In the genomic region with DNA sequence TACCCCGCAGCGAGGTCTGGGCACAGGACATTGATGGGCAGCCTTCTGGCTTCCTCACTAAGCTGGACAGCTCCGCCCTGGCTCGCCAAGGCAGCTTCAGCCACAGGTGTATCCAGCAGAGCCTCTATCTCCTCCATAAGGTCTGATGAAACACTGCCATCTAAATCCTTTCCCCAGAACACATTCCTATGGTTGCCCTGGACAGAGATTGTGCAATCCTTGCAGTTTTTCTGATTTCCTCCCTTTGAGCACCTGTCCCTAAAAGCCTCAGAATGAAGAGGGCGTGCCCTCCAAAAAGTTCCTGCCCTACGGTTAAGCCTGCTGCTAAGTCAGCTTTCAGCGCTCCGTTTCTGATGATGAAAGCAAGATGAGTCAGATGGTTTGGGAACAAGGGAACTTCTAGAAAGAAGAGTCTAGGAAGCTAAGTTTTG, we compare ENCODE assay signal across 12 cellular contexts. TPM values are rescaled to one million over a fixed set of nuclear protein-coding genes. Genes with fewer than 3 reads are reported as not detected.
DNase-seq lines count a peak whose midpoint lies in the region; ATAC-seq, FAIRE-seq and TF ChIP-seq lines count a peak whose summit lies in the region.
"Had no signal": no experiment of that assay in that cellular context is flagged by ENCODE, and none has a peak within 500 bp of the region (broad histone marks: within the 10 kb centered on the region; RNA-seq: fewer than 3 reads in every experiment).

No MANE protein-coding gene starts in this region.

- intact Hi-C loops in Caco-2 (cut with micrococcal nuclease; ENCODE audit: unreplicated experiment) (loop anchor here (1.0 kb wide), 1 partner anchor 8 kb away; no protein-coding TSS in a partner anchor), K562 (cut with micrococcal nuclease) (no loop called here), right lobe of liver (cut with DNase I) (no loop called here), posterior vena cava (cut with DNase I) (no loop called here)

- no peak overlapping the region for H3K4me2 ChIP-seq in K562 (ENCODE audit: insufficient read depth, low read length)

- DNase-seq in Caco-2 (peak; percentile 89 to 90), LoVo (ENCODE audit: low spot score) (peak; percentile 43), K562 (ENCODE audit: extremely low read depth in 1 of 4, low spot score in 3 of 4) (no peak), right lobe of liver (no peak), NCI-H524 (lab: John Stamatoyannopoulos, UW) (no peak), posterior vena cava (ENCODE audit: low spot score) (no peak)
- DNase-seq: DMS79 treated with DMSO at 0.1 percent for 48 hours, NCI-H1092 treated with DMSO at 0.1 percent for 48 hours, psoas muscle had no signal

- CTCF ChIA-PET in Caco-2 (lab: Charles Lee) (interaction anchor here (0.6 to 2.0 kb wide), 7 partner anchors 8 to 715 kb away, joined by 3 to 14 read pairs (median 4); partner anchors contain the start of genes TRAPPC5 and ZNF557), K562 (lab: Yijun Ruan, JAX; ENCODE audit: low intra/inter-chr PET ratio) (no interaction called here)

- H3K4me3 Mint-ChIP-seq in Caco-2 (ENCODE audit: unreplicated experiment), result peak overlapping the region; percentile 50

- BruUV-seq in Caco-2 (replicated peaks; lab: Mats Ljungman, UMichigan) (no TSS peak), K562 (replicated peaks; lab: Mats Ljungman, UMichigan) (no TSS peak)

- H3K4me1 ChIP-seq in Caco-2, result peaks cover 13% of the 10 kb centered on the region
- H3K4me1 ChIP-seq in K562 (replicated peaks in 1 of 2; ENCODE audit: control insufficient read depth in 2 of 2, insufficient read depth in 2 of 2, low read length in 2 of 2), result peaks cover 0 to 8% of the 10 kb centered on the region in 2 experiments; a peak in 1 of 5 replicates
- H3K4me1 ChIP-seq in right lobe of liver, result no peaks in the 10 kb centered on the region
- H3K4me1 ChIP-seq: psoas muscle had no signal

- no peaks in the 10 kb centered on the region for H3K9me3 Mint-ChIP-seq in Caco-2 (ENCODE audit: unreplicated experiment)

- no peaks in the 10 kb centered on the region for H3K27me3 Mint-ChIP-seq in Caco-2 (ENCODE audit: insufficient read depth, unreplicated experiment)

- no peaks in the 10 kb centered on the region for H3K9me1 ChIP-seq in K562 (ENCODE audit: control insufficient read depth, insufficient read depth, low read length)

- no peak overlapping the region for H2AFZ ChIP-seq in K562 (ENCODE audit: low read depth, low read length)

- H4K20me1 ChIP-seq in K562 (replicated peaks; ENCODE audit: control insufficient read depth, insufficient read depth, low read length), result no peaks in the 10 kb centered on the region

- H3K4me3 ChIP-seq in Caco-2 (ENCODE audit: low read depth, low read length), result no peak overlapping the region
- no peak overlapping the region for H3K4me3 ChIP-seq in K562
- H3K4me3 ChIP-seq in right lobe of liver, result no peak overlapping the region
- H3K4me3 ChIP-seq: psoas muscle had no signal

- TF ChIP-seq EP300 in K562 (IDR thresholded peaks at IDR 0.05; ENCODE audit: low read length), result no peak

- 0% methylated on average over 8 of the region's 8 CpGs for WGBS in K562 (ENCODE audit: insufficient coverage, low coverage, missing lambda C conversion rate)
- 12% methylated on average over 6 of the region's 8 CpGs for WGBS in right lobe of liver (ENCODE audit: insufficient coverage, low coverage, low lambda C conversion rate, missing lambda C conversion rate)

- H3K4me1 Mint-ChIP-seq in Caco-2 (ENCODE audit: low read depth, unreplicated experiment), result peaks cover 30% of the 10 kb centered on the region

- H3K79me2 ChIP-seq in K562 (ENCODE audit: control insufficient read depth, insufficient read depth, low read length), result no peaks in the 10 kb centered on the region

- H3K27ac ChIP-seq in K562 (ENCODE audit: extremely low read depth, low read depth, low read length), result no peak overlapping the region
- no peak overlapping the region for H3K27ac ChIP-seq in right lobe of liver
- H3K27ac ChIP-seq: psoas muscle had no signal

- H3K27me3 ChIP-seq in Caco-2 (replicated peaks; ENCODE audit: control insufficient read depth, insufficient read depth, low read length) (no peaks in the 10 kb centered on the region), K562 (ENCODE audit: control insufficient read depth in 2 of 2, insufficient read depth in 2 of 2, low read length in 2 of 2) (peaks cover 23 to 45% of the 10 kb centered on the region in 2 experiments), right lobe of liver (no peaks in the 10 kb centered on the region)

- no peaks in the 10 kb centered on the region for H3K36me3 ChIP-seq in Caco-2 (ENCODE audit: control insufficient read depth, insufficient read depth, low read length)
- no peaks in the 10 kb centered on the region for H3K36me3 ChIP-seq in K562 (ENCODE audit: control insufficient read depth, insufficient read depth, low read length)
- H3K36me3 ChIP-seq in right lobe of liver, result no peaks in the 10 kb centered on the region

- ATAC-seq in K562 (peak; percentile 59; the same call in 2 of the 3 replicates), right lobe of liver (peak; percentile 29 to 78 (median 53)), GM21390 (IDR thresholded peaks at IDR 0.05; ENCODE audit: unreplicated experiment) (no peak), HG02884 (IDR thresholded peaks at IDR 0.05; ENCODE audit: unreplicated experiment) (no peak)
- ATAC-seq: psoas muscle had no signal

- H3K9ac ChIP-seq in K562 (ENCODE audit: insufficient read depth in 1 of 2, low read depth in 2 of 2, low read length in 2 of 2), result no peak overlapping the region

- H3K9me3 ChIP-seq in Caco-2, result no peaks in the 10 kb centered on the region
- no peaks in the 10 kb centered on the region for H3K9me3 ChIP-seq in K562 (replicated peaks; ENCODE audit: control insufficient read depth, insufficient read depth, low read depth, low read length)
- H3K9me3 ChIP-seq in right lobe of liver, result no peaks in the 10 kb centered on the region
- H3K9me3 ChIP-seq: psoas muscle had no signal

- no peak for TF ChIP-seq POLR2A in K562 (conservative IDR thresholded peaks at IDR 0.05)
- no peak for TF ChIP-seq POLR2A in right lobe of liver (IDR thresholded peaks at IDR 0.05)

- in situ Hi-C loops in K562 (cut with MboI), result no loop called here

- POLR2A ChIA-PET in Caco-2 (lab: Charles Lee) (interaction anchor here (0.6 kb wide), 1 partner anchor 56 kb away, joined by 3 read pairs; no protein-coding TSS in a partner anchor), K562 (lab: Yijun Ruan, JAX) (interaction anchor here (0.6 kb wide), 3 partner anchors 25 to 1871 kb away, joined by 3 to 4 read pairs (median 3); no protein-coding TSS in a partner anchor)

- TF ChIP-seq CTCF in Caco-2 (IDR thresholded peaks at IDR 0.05; ENCODE audit: insufficient read depth in 1 of 2, low read depth in 1 of 2, low read length in 1 of 2, severe bottlenecking in 1 of 2, unreplicated experiment in 1 of 2), result no peak
- TF ChIP-seq CTCF in K562 (IDR thresholded peaks at IDR 0.05 in 2 of 3, conservative IDR thresholded peaks at IDR 0.05 in 1 of 3; ENCODE audit: insufficient read depth in 2 of 3, low read depth in 1 of 3, low read length in 3 of 3), result no peak
- no peak for TF ChIP-seq CTCF in right lobe of liver (IDR thresholded peaks at IDR 0.05)

- TF ChIP-seq RAD21 in K562 (CRISPR knock-in tag; conservative IDR thresholded peaks at IDR 0.05 in 1 of 2, IDR thresholded peaks at IDR 0.05 in 1 of 2), result no peak

- no peak for FAIRE-seq in K562 (lab: Jason Lieb, UNC)
- FAIRE-seq: colon had no signal

- no peaks in the 10 kb centered on the region for H3K36me3 Mint-ChIP-seq in Caco-2 (ENCODE audit: insufficient read depth, unreplicated experiment)

- peak overlapping the region; percentile 79 for H3K27ac Mint-ChIP-seq in Caco-2 (ENCODE audit: unreplicated experiment)

RNA-seq across cellular contexts. Expression of gene CLEC4M, which starts 21.0 kb away (rescaled TPM):
- total RNA-seq in Caco-2 (2022) (not detected in 2 replicates), K562 (2014; rRNA removed) (not detected in 2 replicates), K562 (2014; rRNA removed; fragmentation: Illumina TruSeq; extraction: Trizol) (not detected in 2 replicates), K562 (2015; rRNA removed; fragmentation: Illumina TruSeq; extraction: Trizol) (not detected in 2 replicates), K562 (2021) (0.27 TPM in 1 of 2 replicates, not detected in the other), right lobe of liver (10 to 100 TPM; 12.8 to 64.8 (median 20.8) TPM), posterior vena cava (under 1 TPM in 1 of 2 donors, not detected in 1; 0.38 TPM)
- 0.37 and 0.69 TPM in 2 replicates for total RNA-seq in K562 (2011; cell fraction: chromatin; rRNA removed; ENCODE audit: low replicate concordance)
- 0.53 and 0.83 TPM in 2 replicates for total RNA-seq in K562 (2011; cell fraction: nucleolus; rRNA removed)
- total RNA-seq in K562 (2011; cell fraction: nucleoplasm; rRNA removed), result 0.23 TPM in 1 of 2 replicates, not detected in the other
- polyA plus RNA-seq in K562 (2011; rRNA removed) (0.18 and 0.62 TPM in 2 replicates), K562 (2014; fragmentation: Illumina TruSeq; extraction: Trizol) (not detected in 2 replicates), K562 (2014; fragmentation: Nextera tagmentation; extraction: Ambion mirVana) (under 1 TPM in 1 of 2 experiments, not detected in 1; 0.08 TPM), K562 (2014; rRNA removed) (not detected in 2 replicates)
- polyA plus RNA-seq in K562 (2011; cell fraction: cytosol; rRNA removed), result 0.19 and 0.32 TPM in 2 replicates
- 2.4 and 4.7 TPM in 2 replicates for polyA plus RNA-seq in K562 (2011; cell fraction: nucleus; rRNA removed)
- 0.05 and 0.58 TPM in 2 replicates for polyA plus RNA-seq in K562 (2012)
- 0.27 TPM in 1 of 2 replicates, not detected in the other for polyA minus RNA-seq in K562 (2011; rRNA and poly(A)+ RNA removed)
- polyA minus RNA-seq in K562 (2011; cell fraction: cytosol; rRNA and poly(A)+ RNA removed), result not detected in 2 replicates
- polyA minus RNA-seq in K562 (2011; cell fraction: nucleus; rRNA and poly(A)+ RNA removed), result not detected in 2 replicates
- total RNA-seq: psoas muscle had no signal
- polyA plus RNA-seq: psoas muscle had no signal

RNA-seq across cellular contexts. Expression of gene CD209, which starts 36.7 kb away (rescaled TPM):
- total RNA-seq in Caco-2 (2022) (not detected in 2 replicates), K562 (2014; rRNA removed) (not detected in 2 replicates), K562 (2014; rRNA removed; fragmentation: Illumina TruSeq; extraction: Trizol) (not detected in 2 replicates), K562 (2015; rRNA removed; fragmentation: Illumina TruSeq; extraction: Trizol) (not detected in 2 replicates), K562 (2021) (not detected in 2 replicates), right lobe of liver (1 to 10 TPM in 4 of 6 experiments, under 1 TPM in 2; 0.42 to 6.7 (median 2.8) TPM), posterior vena cava (10 to 100 TPM; 13.4 to 23.0 TPM)
- total RNA-seq in K562 (2011; cell fraction: chromatin; rRNA removed; ENCODE audit: low replicate concordance), result not detected in 2 replicates
- total RNA-seq in K562 (2011; cell fraction: nucleolus; rRNA removed), result not detected in 2 replicates
- total RNA-seq in K562 (2011; cell fraction: nucleoplasm; rRNA removed), result not detected in 2 replicates
- polyA plus RNA-seq in K562 (2011; rRNA removed) (0.01 TPM in 2 replicates), K562 (2014; fragmentation: Illumina TruSeq; extraction: Trizol) (not detected in 2 replicates), K562 (2014; fragmentation: Nextera tagmentation; extraction: Ambion mirVana) (not detected), K562 (2014; rRNA removed) (not detected in 2 replicates)
- 0.01 and 0.04 TPM in 2 replicates for polyA plus RNA-seq in K562 (2011; cell fraction: cytosol; rRNA removed)
- not detected in 2 replicates for polyA plus RNA-seq in K562 (2011; cell fraction: nucleus; rRNA removed)
- polyA plus RNA-seq in K562 (2012), result 0.04 TPM in 1 of 2 replicates, not detected in the other
- polyA minus RNA-seq in K562 (2011; rRNA and poly(A)+ RNA removed), result not detected in 2 replicates
- not detected in 2 replicates for polyA minus RNA-seq in K562 (2011; cell fraction: cytosol; rRNA and poly(A)+ RNA removed)
- polyA minus RNA-seq in K562 (2011; cell fraction: nucleus; rRNA and poly(A)+ RNA removed), result not detected in 2 replicates

RNA-seq across cellular contexts. Expression of gene EVI5L, which starts 46.0 kb away (rescaled TPM):
- 6.5 and 9.8 TPM in 2 replicates for total RNA-seq in Caco-2 (2022)
- 2.9 and 11.6 TPM in 2 replicates for total RNA-seq in K562 (2011; cell fraction: chromatin; rRNA removed; ENCODE audit: low replicate concordance)
- total RNA-seq in K562 (2011; cell fraction: nucleolus; rRNA removed), result 6.2 and 7.6 TPM in 2 replicates
- 3.4 and 4.6 TPM in 2 replicates for total RNA-seq in K562 (2011; cell fraction: nucleoplasm; rRNA removed)
- total RNA-seq in K562 (2014; rRNA removed), result 1.0 and 1.1 TPM in 2 replicates
- total RNA-seq in K562 (2014; rRNA removed; fragmentation: Illumina TruSeq; extraction: Trizol), result 0.13 and 0.76 TPM in 2 replicates
- 0.53 and 0.69 TPM in 2 replicates for total RNA-seq in K562 (2015; rRNA removed; fragmentation: Illumina TruSeq; extraction: Trizol)
- 1.8 and 1.9 TPM in 2 replicates for total RNA-seq in K562 (2021)
- 1.4 and 2.8 TPM in 2 replicates for polyA plus RNA-seq in K562 (2011; rRNA removed)
- polyA plus RNA-seq in K562 (2011; cell fraction: cytosol; rRNA removed), result 2.5 and 3.6 TPM in 2 replicates
- polyA plus RNA-seq in K562 (2011; cell fraction: nucleus; rRNA removed), result 4.8 and 5.7 TPM in 2 replicates
- polyA plus RNA-seq in K562 (2012), result 1.2 and 5.4 TPM in 2 replicates
- polyA plus RNA-seq in K562 (2014; fragmentation: Illumina TruSeq; extraction: Trizol), result 1.5 TPM in 2 replicates
- polyA plus RNA-seq in K562 (2014; fragmentation: Nextera tagmentation; extraction: Ambion mirVana), result not detected
- 1.00 and 1.2 TPM in 2 replicates for polyA plus RNA-seq in K562 (2014; rRNA removed)
- polyA minus RNA-seq in K562 (2011; rRNA and poly(A)+ RNA removed), result 2.9 and 3.4 TPM in 2 replicates
- polyA minus RNA-seq in K562 (2011; cell fraction: cytosol; rRNA and poly(A)+ RNA removed), result 3.0 and 3.9 TPM in 2 replicates
- 3.5 and 5.4 TPM in 2 replicates for polyA minus RNA-seq in K562 (2011; cell fraction: nucleus; rRNA and poly(A)+ RNA removed)
- 1 to 10 TPM; 3.7 to 6.3 (median 4.9) TPM for total RNA-seq in right lobe of liver
- total RNA-seq in posterior vena cava, result 10 to 100 TPM; 14.9 to 16.0 TPM

RNA-seq across cellular contexts. Expression of gene CLEC4G, which starts 52.1 kb away (rescaled TPM):
- total RNA-seq in Caco-2 (2022), result not detected in 2 replicates
- not detected in 2 replicates for total RNA-seq in K562 (2011; cell fraction: chromatin; rRNA removed; ENCODE audit: low replicate concordance)
- not detected in 2 replicates for total RNA-seq in K562 (2011; cell fraction: nucleolus; rRNA removed)
- not detected in 2 replicates for total RNA-seq in K562 (2011; cell fraction: nucleoplasm; rRNA removed)
- not detected in 2 replicates for total RNA-seq in K562 (2014; rRNA removed)
- total RNA-seq in K562 (2014; rRNA removed; fragmentation: Illumina TruSeq; extraction: Trizol), result not detected in 2 replicates
- not detected in 2 replicates for total RNA-seq in K562 (2015; rRNA removed; fragmentation: Illumina TruSeq; extraction: Trizol)
- not detected in 2 replicates for total RNA-seq in K562 (2021)
- not detected in 2 replicates for polyA plus RNA-seq in K562 (2011; rRNA removed)
- polyA plus RNA-seq in K562 (2011; cell fraction: cytosol; rRNA removed), result not detected in 2 replicates
- not detected in 2 replicates for polyA plus RNA-seq in K562 (2011; cell fraction: nucleus; rRNA removed)
- polyA plus RNA-seq in K562 (2012), result not detected in 2 replicates
- polyA plus RNA-seq in K562 (2014; fragmentation: Illumina TruSeq; extraction: Trizol), result not detected in 2 replicates
- not detected for polyA plus RNA-seq in K562 (2014; fragmentation: Nextera tagmentation; extraction: Ambion mirVana)
- not detected in 2 replicates for polyA plus RNA-seq in K562 (2014; rRNA removed)
- not detected in 2 replicates for polyA minus RNA-seq in K562 (2011; rRNA and poly(A)+ RNA removed)
- not detected in 2 replicates for polyA minus RNA-seq in K562 (2011; cell fraction: cytosol; rRNA and poly(A)+ RNA removed)
- not detected in 2 replicates for polyA minus RNA-seq in K562 (2011; cell fraction: nucleus; rRNA and poly(A)+ RNA removed)
- 10 to 100 TPM; 25.7 to 59.0 (median 38.2) TPM for total RNA-seq in right lobe of liver
- 1 to 10 TPM; 2.2 to 6.6 TPM for total RNA-seq in posterior vena cava

Comparison
In these comparisons a context has a peak if more than half of its experiments do, and no peak if none do; other contexts are left out.
1. DNase-seq: peak in Caco-2 (2 of 2) and LoVo (single experiment); none in K562 (0 of 4), right lobe of liver (0 of 3), NCI-H524 (0 of 2) and posterior vena cava (single experiment).
2. ATAC-seq: peak in K562 (single experiment) and right lobe of liver (4 of 4); none in GM21390 (single experiment) and HG02884 (single experiment).
3. RNA of gene CLEC4M, which starts 21.0 kb away (total RNA-seq): 12.8 to 64.8 TPM in right lobe of liver; 0.38 TPM in posterior vena cava, 0.23 to 0.83 TPM in K562 and not detected in Caco-2; every median in the first group is over 4 times any median in the second.